Comparison of ENCODE assay signal across 10 cellular contexts in genomic region chr2:240960309-240960962, GRCh38. TPM values are rescaled to one million over a fixed set of nuclear protein-coding genes. Genes with fewer than 3 reads are reported as not detected.
DNase-seq lines count a peak whose midpoint lies in the region; ATAC-seq, FAIRE-seq and TF ChIP-seq lines count a peak whose summit lies in the region.
"Had no signal": no experiment of that assay in that cellular context is flagged by ENCODE, and none has a peak within 500 bp of the region (broad histone marks: within the 10 kb centered on the region; RNA-seq: fewer than 3 reads in every experiment).

No MANE protein-coding gene starts in this region.

- H3K27me3 ChIP-seq in suprapubic skin: peaks cover 13% of the 10 kb centered on the region

- no peaks in the 10 kb centered on the region for H3K36me3 ChIP-seq in suprapubic skin

- no peak for TF ChIP-seq POLR2A in suprapubic skin (IDR thresholded peaks at IDR 0.05)
- no peak for TF ChIP-seq POLR2A in H54 (IDR thresholded peaks at IDR 0.05; ENCODE audit: low read depth, low read length)

- no peak overlapping the region for H3K4me3 ChIP-seq in suprapubic skin

- no peaks in the 10 kb centered on the region for H3K9me3 ChIP-seq in suprapubic skin

- FAIRE-seq in H54 (lab: Jason Lieb, UNC): no peak

- H3K27ac ChIP-seq in caudate nucleus (ENCODE audit: low read depth, low read length) (peak overlapping the region; percentile 26), suprapubic skin (peak overlapping the region; percentile 32)

- ATAC-seq in left lobe of liver (peak; percentile 64), GM21529 (IDR thresholded peaks at IDR 0.05; ENCODE audit: unreplicated experiment) (no peak), HG02840 (IDR thresholded peaks at IDR 0.05; ENCODE audit: low FRiP score, unreplicated experiment) (no peak)

- H3K4me1 ChIP-seq in suprapubic skin: peaks cover 38% of the 10 kb centered on the region

- TF ChIP-seq EP300 in suprapubic skin (IDR thresholded peaks at IDR 0.05): no peak

- WGBS in suprapubic skin: 37% methylated on average over 18 of the region's 28 CpGs

- TF ChIP-seq CTCF in suprapubic skin (IDR thresholded peaks at IDR 0.05): no peak

- DNase-seq in NCI-H2196 (lab: John Stamatoyannopoulos, UW; ENCODE audit: unreplicated experiment) (peak; percentile 72), NCI-H2196 treated with DMSO at 0.1 percent for 48 hours (lab: John Stamatoyannopoulos, UW; ENCODE audit: unreplicated experiment) (no peak), caudate nucleus (lab: John Stamatoyannopoulos, UW) (peak in 1 of 61 donors; percentile 23), left lobe of liver (ENCODE audit: low spot score) (peak; percentile 74), suprapubic skin (ENCODE audit: low spot score in 2 of 2) (peak; percentile 67 to 79), H54 (ENCODE audit: insufficient read length, low spot score) (no peak)
- DNase-seq: NCI-H226 had no signal

RNA-seq across cellular contexts. Expression of gene SNED1, which starts 38.0 kb away (rescaled TPM):
- 34.9 TPM for total RNA-seq in left lobe of liver
- total RNA-seq in suprapubic skin: 10 to 100 TPM in 3 of 4 donors, 1 to 10 TPM in 1; 5.6 to 31.9 (median 13.2) TPM

RNA-seq across cellular contexts. Expression of gene CROCC2, which starts 54.3 kb away (rescaled TPM):
- total RNA-seq in left lobe of liver (0.05 TPM), suprapubic skin (not detected)
- total RNA-seq: glomerular endothelial cell had no signal

Comparison
In these comparisons a context has a peak if more than half of its experiments do, and no peak if none do; other contexts are left out.
1. DNase-seq: peak in NCI-H2196 (single experiment), left lobe of liver (single experiment) and suprapubic skin (2 of 2); none in NCI-H2196 treated with DMSO at 0.1 percent for 48 hours (single experiment) and H54 (single experiment).